In the genomic region with DNA sequence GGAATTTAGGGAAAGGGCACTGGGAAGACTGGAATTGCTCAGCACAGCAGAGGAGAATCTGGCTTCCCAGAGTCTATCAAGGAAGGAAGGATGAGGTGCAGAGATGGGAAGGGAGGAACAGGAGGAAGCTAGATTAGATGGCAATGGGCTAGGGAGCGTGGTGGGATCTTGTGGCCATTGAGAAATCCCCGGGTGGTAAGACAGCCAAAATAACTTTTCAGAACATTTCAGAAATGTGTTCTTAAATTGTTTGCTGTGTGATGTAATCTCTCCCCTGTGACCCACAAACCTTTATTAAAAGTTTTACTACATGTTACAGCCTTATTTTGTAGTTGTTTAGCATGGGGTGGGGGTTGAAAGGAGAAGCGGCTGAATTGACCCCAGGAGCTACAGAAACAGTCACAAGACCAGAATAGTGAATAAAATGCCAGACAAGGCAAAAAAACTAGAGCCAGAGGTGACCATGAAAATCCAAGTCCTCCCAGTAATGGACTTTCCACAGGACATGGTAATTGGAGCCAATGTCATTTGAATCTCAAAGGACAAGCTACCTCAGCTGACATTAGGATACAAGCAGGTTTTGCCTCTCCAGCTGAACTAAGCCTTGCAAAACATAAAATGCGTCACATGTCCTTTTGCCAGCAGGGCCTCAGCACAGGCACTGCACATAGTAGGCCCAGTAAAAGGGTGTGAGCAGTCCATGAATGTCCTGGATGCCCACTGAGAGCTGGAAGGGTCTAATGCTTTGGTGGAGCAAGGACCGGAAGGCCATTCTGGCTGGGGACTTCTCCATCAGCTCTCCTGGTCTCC, we compare ENCODE assay signal across 8 cellular contexts. TPM values are rescaled to one million over a fixed set of nuclear protein-coding genes. Genes with fewer than 3 reads are reported as not detected.
DNase-seq lines count a peak whose midpoint lies in the region; ATAC-seq and TF ChIP-seq lines count a peak whose summit lies in the region.

No MANE protein-coding gene starts in this region.

- ATAC-seq in HCT116: no peak
- no peak for ATAC-seq in GM19023 (IDR thresholded peaks at IDR 0.05; ENCODE audit: unreplicated experiment)

- H3K4me2 ChIP-seq in HCT116 (ENCODE audit: low read length) (peak overlapping the region; percentile 94), hepatocyte (no peak overlapping the region)

- no peak overlapping the region for H3K9ac ChIP-seq in HCT116 (ENCODE audit: low read length)

- DNase-seq in HCT116 (ENCODE audit: low read depth, low spot score): no peak
- DNase-seq in activated T-helper 2 cell treated with anti-CD3 and anti-CD28 coated beads, Interferon-gamma antibody, Interleukin-2, Interleukin-4, amounts not matched to agents 10 μg/mL and 5 μg/mL and 100 μg/mL, durations not matched to agents 14 hours and 24 hours and 36 hours (ENCODE audit: low spot score): no peak
- no peak for DNase-seq in hepatocyte (ENCODE audit: low spot score)
- DNase-seq in NCI-H2196 treated with DMSO at 0.1 percent for 48 hours (lab: John Stamatoyannopoulos, UW; ENCODE audit: unreplicated experiment): no peak
- no peak for DNase-seq in SIG-M5 (lab: John Stamatoyannopoulos, UW)
- no peak for DNase-seq in midbrain (lab: John Stamatoyannopoulos, UW)

- no peak overlapping the region for H3K4me3 Mint-ChIP-seq in activated T-helper 2 cell treated with anti-CD3 and anti-CD28 coated beads, Interferon-gamma antibody, Interleukin-2, Interleukin-4, amounts not matched to agents 10 μg/mL and 5 μg/mL and 100 μg/mL, durations not matched to agents 14 hours and 24 hours and 36 hours (ENCODE audit: low read depth)

- H3K27ac ChIP-seq in HCT116 (ENCODE audit: low read depth, low read length) (no peak overlapping the region), hepatocyte (peak overlapping the region; percentile 20), skin epidermis (peak overlapping the region in 13 of 21 experiments; percentile 34 to 98 (median 94))

- H3K4me1 ChIP-seq in HCT116 (ENCODE audit: control insufficient read depth in 1 of 2, insufficient read depth in 2 of 2, low read length in 2 of 2) (peaks cover 6 to 35% of the 10 kb centered on the region in 2 experiments; a peak in 3 of 4 replicates), hepatocyte (ENCODE audit: insufficient read depth) (peaks cover 48% of the 10 kb centered on the region)

- peaks cover 37% of the 10 kb centered on the region for H3K79me2 ChIP-seq in HCT116 (ENCODE audit: insufficient read depth, low read length)
- peaks cover 37% of the 10 kb centered on the region for H3K79me2 ChIP-seq in hepatocyte

- H3K9me3 ChIP-seq in HCT116 (ENCODE audit: control insufficient read depth in 1 of 2, insufficient read depth in 1 of 2, low read depth in 1 of 2, low read length in 2 of 2) (no peaks in the 10 kb centered on the region), hepatocyte (ENCODE audit: low read depth) (no peaks in the 10 kb centered on the region)

- TF ChIP-seq CTCF in HCT116 (IDR thresholded peaks at IDR 0.05 in 2 of 3, conservative IDR thresholded peaks at IDR 0.05 in 1 of 3; ENCODE audit: borderline replicate concordance in 1 of 3, insufficient read depth in 1 of 3, low read depth in 2 of 3, low read length in 2 of 3) (no peak), hepatocyte (IDR thresholded peaks at IDR 0.05; ENCODE audit: poor library complexity) (no peak)

- H3K36me3 Mint-ChIP-seq in activated T-helper 2 cell treated with anti-CD3 and anti-CD28 coated beads, Interferon-gamma antibody, Interleukin-2, Interleukin-4, amounts not matched to agents 10 μg/mL and 5 μg/mL and 100 μg/mL, durations not matched to agents 14 hours and 24 hours and 36 hours (ENCODE audit: low read depth): peaks cover 26% of the 10 kb centered on the region

- CTCF ChIA-PET in HCT116 (lab: Charles Lee): interaction anchor here (0.9 to 9.0 kb wide), 25 partner anchors 10 to 451 kb away, joined by 3 to 396 read pairs (median 8); no protein-coding TSS in a partner anchor

- TF ChIP-seq POLR2A in HCT116 (IDR thresholded peaks at IDR 0.05; ENCODE audit: borderline replicate concordance, extremely low read depth, insufficient read depth, insufficient read length): no peak

- no peaks in the 10 kb centered on the region for H3K9me2 ChIP-seq in HCT116 (ENCODE audit: insufficient read depth)
- no peaks in the 10 kb centered on the region for H3K9me2 ChIP-seq in hepatocyte (replicated peaks; ENCODE audit: insufficient read depth)

- no peaks in the 10 kb centered on the region for H4K20me1 ChIP-seq in HCT116 (ENCODE audit: insufficient read depth)
- peaks cover 36% of the 10 kb centered on the region for H4K20me1 ChIP-seq in hepatocyte (ENCODE audit: insufficient read depth, poor library complexity, severe bottlenecking)

- peak overlapping the region; percentile 97 for H3K27ac Mint-ChIP-seq in activated T-helper 2 cell treated with anti-CD3 and anti-CD28 coated beads, Interferon-gamma antibody, Interleukin-2, Interleukin-4, amounts not matched to agents 10 μg/mL and 5 μg/mL and 100 μg/mL, durations not matched to agents 14 hours and 24 hours and 36 hours

- RAD21 ChIA-PET in HCT116 (lab: Charles Lee; ENCODE audit: low non-redundant PET in 1 of 2, low total read pairs in 2 of 2, uncharacterized antibody in 2 of 2, unreplicated experiment in 2 of 2): interaction anchor here (0.6 to 1.6 kb wide), 10 partner anchors 60 to 437 kb away, joined by 3 to 56 read pairs (median 5); no protein-coding TSS in a partner anchor

- H3K36me3 ChIP-seq in HCT116 (ENCODE audit: control insufficient read depth in 1 of 2, insufficient read depth in 2 of 2, low read length in 2 of 2) (peaks cover 0 to 5% of the 10 kb centered on the region in 2 experiments; a peak in 1 of 4 replicates), hepatocyte (replicated peaks; ENCODE audit: insufficient read depth, low read depth) (no peaks in the 10 kb centered on the region)

- no peaks in the 10 kb centered on the region for H3K9me3 Mint-ChIP-seq in activated T-helper 2 cell treated with anti-CD3 and anti-CD28 coated beads, Interferon-gamma antibody, Interleukin-2, Interleukin-4, amounts not matched to agents 10 μg/mL and 5 μg/mL and 100 μg/mL, durations not matched to agents 14 hours and 24 hours and 36 hours

- H3K4me1 Mint-ChIP-seq in activated T-helper 2 cell treated with anti-CD3 and anti-CD28 coated beads, Interferon-gamma antibody, Interleukin-2, Interleukin-4, amounts not matched to agents 10 μg/mL and 5 μg/mL and 100 μg/mL, durations not matched to agents 14 hours and 24 hours and 36 hours (ENCODE audit: low read depth): peaks cover 38% of the 10 kb centered on the region

- POLR2A ChIA-PET in HCT116 (lab: Charles Lee): interaction anchor here (1.0 to 2.3 kb wide), 7 partner anchors 21 to 435 kb away, joined by 3 to 18 read pairs (median 8); partner anchors contain the start of gene GNAI3

- 84% methylated on average over 5 of the region's 5 CpGs for WGBS in hepatocyte (ENCODE audit: low lambda C conversion rate, missing lambda C conversion rate)

- no peak for TF ChIP-seq RAD21 in HCT116 (IDR thresholded peaks at IDR 0.05; ENCODE audit: low read depth)

- BruUV-seq in HCT116 (replicated peaks; lab: Mats Ljungman, UMichigan): no TSS peak

- intact Hi-C loops in HCT116 (cut with micrococcal nuclease): loop anchor here (1.0 to 5.0 kb wide), 6 partner anchors 28 to 437 kb away; no protein-coding TSS in a partner anchor
- intact Hi-C loops in activated T-helper 2 cell treated with anti-CD3 and anti-CD28 coated beads, Interferon-gamma antibody, Interleukin-2, Interleukin-4, amounts not matched to agents 10 μg/mL and 5 μg/mL and 100 μg/mL, durations not matched to agents 14 hours and 24 hours and 36 hours (cut with micrococcal nuclease): loop anchor here (1.0 kb wide), 5 partner anchors 73 to 435 kb away; partner anchors contain the start of genes CSF1 and GNAI3

- no peaks in the 10 kb centered on the region for H3K27me3 ChIP-seq in HCT116 (ENCODE audit: insufficient read depth, low read length)
- no peaks in the 10 kb centered on the region for H3K27me3 ChIP-seq in hepatocyte

- H3K4me3 ChIP-seq in HCT116 (replicated peaks in 1 of 2; ENCODE audit: low read depth in 1 of 2, low read length in 2 of 2) (peak overlapping the region in 1 of 2 experiments; percentile 82; a peak in 2 of 4 replicates), hepatocyte (no peak overlapping the region), skin epidermis (no peak overlapping the region)

- H2AFZ ChIP-seq in HCT116 (ENCODE audit: low read depth, low read length, poor library complexity, severe bottlenecking) (peak overlapping the region; percentile 52), hepatocyte (peak overlapping the region; percentile 29)

- H3K27me3 Mint-ChIP-seq in activated T-helper 2 cell treated with anti-CD3 and anti-CD28 coated beads, Interferon-gamma antibody, Interleukin-2, Interleukin-4, amounts not matched to agents 10 μg/mL and 5 μg/mL and 100 μg/mL, durations not matched to agents 14 hours and 24 hours and 36 hours (ENCODE audit: low read depth): peaks cover 1% of the 10 kb centered on the region

TF ChIP-seq in HCT116, 20 proteins besides CTCF, POLR2A, EP300 and RAD21 (continues in another document):
- no peak for TF ChIP-seq CBX3 (IDR thresholded peaks at IDR 0.05; ENCODE audit: low read depth)
- no peak for TF ChIP-seq EZH2 (IDR thresholded peaks at IDR 0.05)
- TF ChIP-seq ELF1 (IDR thresholded peaks at IDR 0.05; ENCODE audit: borderline replicate concordance, low read depth): no peak
- no peak for TF ChIP-seq ATF3 (IDR thresholded peaks at IDR 0.05)
- TF ChIP-seq TCF7L2 (IDR thresholded peaks at IDR 0.05; ENCODE audit: borderline replicate concordance, extremely low read depth, insufficient read depth, insufficient read length): no peak

RNA-seq across cellular contexts. Expression of gene AHCYL1, which starts 1.0 kb away (rescaled TPM):
- 92.0 TPM for total RNA-seq in HCT116 (2021; ENCODE audit: unreplicated experiment)
- polyA plus RNA-seq in HCT116 (2012): 95.4 and 99.7 TPM in 2 replicates
- 85.8 and 86.5 TPM in 2 replicates for total RNA-seq in activated T-helper 2 cell treated with anti-CD3 and anti-CD28 coated beads, Interferon-gamma antibody, Interleukin-2, Interleukin-4, amounts not matched to agents 10 μg/mL and 5 μg/mL and 100 μg/mL, durations not matched to agents 14 hours and 24 hours and 36 hours
- 49.2 and 56.2 TPM in 2 replicates for total RNA-seq in hepatocyte
- polyA plus RNA-seq in hepatocyte: 88.4 and 97.6 TPM in 2 replicates

RNA-seq across cellular contexts. Expression of gene STRIP1, which starts 50.8 kb away (rescaled TPM):
- total RNA-seq in HCT116 (2021; ENCODE audit: unreplicated experiment) (33.5 TPM), hepatocyte (44.6 and 49.0 TPM in 2 replicates)
- polyA plus RNA-seq in HCT116 (2012): 17.6 and 17.7 TPM in 2 replicates
- 37.4 and 39.1 TPM in 2 replicates for total RNA-seq in activated T-helper 2 cell treated with anti-CD3 and anti-CD28 coated beads, Interferon-gamma antibody, Interleukin-2, Interleukin-4, amounts not matched to agents 10 μg/mL and 5 μg/mL and 100 μg/mL, durations not matched to agents 14 hours and 24 hours and 36 hours
- 29.1 and 38.0 TPM in 2 replicates for polyA plus RNA-seq in hepatocyte
